ENCODE assay signal across 25 cellular contexts in genomic region chrX:21151051-21151450, GRCh38.
"Had no signal": no experiment of that assay in that cellular context is flagged by ENCODE, and none has a peak within 500 bp of the region (broad histone marks: within the 10 kb centered on the region; RNA-seq: fewer than 3 reads in every experiment).

No MANE protein-coding gene starts in this region.

- DNase-seq: dermis blood vessel endothelial cell; effector memory CD4-positive, alpha-beta T cell; esophagus squamous epithelium; heart left ventricle; kidney; mesendoderm; midbrain; naive thymus-derived CD4-positive, alpha-beta T cell; sigmoid colon; stimulated activated CD4-positive, alpha-beta T cell treated with anti-CD3 and anti-CD28 coated beads, Interleukin-2, amount 100 ng/mL, for 24 hours; stimulated activated CD4-positive, alpha-beta T cell treated with anti-CD3 and anti-CD28 coated beads, Interleukin-4, amount 100 ng/mL, for 24 hours; stimulated activated naive CD8-positive, alpha-beta T cell treated with anti-CD3 and anti-CD28 coated beads, Interleukin-15, Interleukin-2, amounts not matched to agents 100 U/mL and 50 U/mL, for 24 hours; substantia nigra; upper lobe of left lung had no signal

- H3K36me3 ChIP-seq: esophagus squamous epithelium, heart left ventricle, neural progenitor cell, sigmoid colon, thoracic aorta, tibial nerve, upper lobe of left lung had no signal

- FAIRE-seq: endothelial cell of umbilical vein, frontal cortex, kidney, urothelium cell line had no signal

- H3K27ac ChIP-seq: esophagus squamous epithelium, hepatocyte, neural progenitor cell, parathyroid adenoma, thoracic aorta, upper lobe of left lung had no signal

- H3K4me2 ChIP-seq: hepatocyte, neural progenitor cell had no signal

- H3K9me3 ChIP-seq: esophagus squamous epithelium, heart left ventricle, sigmoid colon, thoracic aorta, tibial nerve, upper lobe of left lung had no signal

- H3K27me3 ChIP-seq: esophagus squamous epithelium, heart left ventricle, hepatocyte, neural progenitor cell, sigmoid colon, tibial nerve, upper lobe of left lung had no signal

- H3K4me1 ChIP-seq: esophagus squamous epithelium, neural progenitor cell, parathyroid adenoma, upper lobe of left lung had no signal

- H3K4me3 ChIP-seq: coronary artery, esophagus squamous epithelium, heart left ventricle, hepatocyte, neural progenitor cell, sigmoid colon, thoracic aorta, tibial nerve, upper lobe of left lung had no signal

- ATAC-seq: heart left ventricle; left lobe of liver; naive thymus-derived CD4-positive, alpha-beta T cell; stimulated activated memory B cell treated with anti-CD40 and anti-IgM and Interleukin-4, amounts not matched to agents 10 μg/mL and 1 μg/mL and 100 μg/mL, for 72 hours; stimulated activated naive CD8-positive, alpha-beta T cell treated with anti-CD3 and anti-CD28 coated beads, Interleukin-15, Interleukin-2, amounts not matched to agents 100 U/mL and 50 U/mL, for 24 hours had no signal
